ENCODE assay signal across 12 cellular contexts in the genomic region with DNA sequence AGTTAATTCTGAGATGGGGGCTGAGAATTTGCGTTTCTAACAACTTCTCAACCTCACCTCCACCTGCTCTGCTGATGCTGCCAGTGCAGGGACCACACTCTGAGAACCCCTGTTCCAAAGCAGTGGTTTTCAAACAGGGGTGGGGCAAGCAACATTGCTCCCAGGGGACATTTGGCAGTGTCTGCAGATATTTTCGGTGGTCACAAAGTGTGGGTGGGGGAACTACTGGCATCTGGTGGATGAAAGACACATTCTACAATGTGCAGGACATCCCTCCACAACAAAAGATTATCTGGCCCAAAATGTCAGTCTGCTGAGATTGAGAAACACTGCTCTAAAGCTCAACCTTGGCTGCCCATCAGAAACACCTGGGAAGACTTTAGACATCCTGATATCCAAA.
DNase-seq lines count a peak whose midpoint lies in the region; ATAC-seq and TF ChIP-seq lines count a peak whose summit lies in the region.
"Had no signal": no experiment of that assay in that cellular context is flagged by ENCODE, and none has a peak within 500 bp of the region (broad histone marks: within the 10 kb centered on the region; RNA-seq: fewer than 3 reads in every experiment).

No MANE protein-coding gene starts in this region.

- no peak for TF ChIP-seq CTCF in GM12865 (IDR thresholded peaks at IDR 0.05; ENCODE audit: insufficient read depth, low read depth, low read length, missing control alignments)

- no peak overlapping the region for H3K4me3 ChIP-seq in GM12865 (ENCODE audit: low read depth, low read length)
- H3K4me3 ChIP-seq: MG63, PC-9 had no signal

- ATAC-seq in GM19438 (IDR thresholded peaks at IDR 0.05; ENCODE audit: low read depth, unreplicated experiment): peak; percentile 91
- ATAC-seq in HG02759 (IDR thresholded peaks at IDR 0.05; ENCODE audit: unreplicated experiment): peak; percentile 95
- peak; percentile 92 for ATAC-seq in HG03354 (IDR thresholded peaks at IDR 0.05; ENCODE audit: poor library complexity, severe bottlenecking, unreplicated experiment)

- peak; percentile 40 for DNase-seq in GM12865 (ENCODE audit: low read depth)
- no peak for DNase-seq in NCI-H1105 treated with DMSO at 0.1 percent for 48 hours (lab: John Stamatoyannopoulos, UW)
- DNase-seq in NCI-H524 (lab: John Stamatoyannopoulos, UW): no peak
- no peak for DNase-seq in NCI-H510A (lab: John Stamatoyannopoulos, UW)
- DNase-seq in SW 1271 (lab: John Stamatoyannopoulos, UW): no peak
- DNase-seq: activated CD4-positive, alpha-beta T cell treated with anti-CD3 and anti-CD28 coated beads, Interleukin-2, amount 10 ng/mL, durations not matched to agents 24 days and 14 days; activated gamma-delta T cell; MG63; PC-9 had no signal
